21 cellular contexts compared by ENCODE assay signal in the genomic region with DNA sequence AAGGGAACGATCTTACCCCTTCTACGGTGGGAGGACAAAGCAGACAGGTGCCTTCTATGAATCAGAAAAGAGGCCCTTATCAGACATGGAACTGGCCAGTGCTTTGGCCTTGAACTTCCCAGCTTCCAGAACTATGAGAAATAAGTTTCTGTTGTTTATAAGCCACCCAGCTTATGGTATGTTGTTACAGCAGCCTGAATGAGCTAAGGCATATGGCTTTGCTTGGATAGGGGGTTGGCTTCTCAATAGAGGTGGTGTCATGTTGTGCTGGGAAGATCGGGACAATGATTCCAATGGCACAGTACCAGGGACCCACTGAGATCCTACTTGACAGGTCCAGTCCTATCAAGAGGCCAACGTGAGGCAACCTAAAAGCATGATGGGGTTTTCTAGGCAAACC.
DNase-seq lines count a peak whose midpoint lies in the region; ATAC-seq and TF ChIP-seq lines count a peak whose summit lies in the region.
"Had no signal": no experiment of that assay in that cellular context is flagged by ENCODE, and none has a peak within 500 bp of the region (broad histone marks: within the 10 kb centered on the region; RNA-seq: fewer than 3 reads in every experiment).

No MANE protein-coding gene starts in this region.

- 91% methylated on average over 4 of the region's 4 CpGs for WGBS in HUES64
- 83 to 89% methylated on average over 4 of the region's 4 CpGs for WGBS in endodermal cell (ENCODE audit: insufficient coverage in 1 of 2, insufficient read length in 1 of 2), 2 experiments

- H3K9ac ChIP-seq in HUES64 (ENCODE audit: low read depth, low read length), result no peak overlapping the region
- H3K9ac ChIP-seq in endodermal cell (ENCODE audit: extremely low read depth, low read length, poor library complexity, severe bottlenecking), result peak overlapping the region; percentile 13

- peaks cover 56% of the 10 kb centered on the region for H3K4me1 Mint-ChIP-seq in endodermal cell
- peaks cover 19% of the 10 kb centered on the region for H3K4me1 Mint-ChIP-seq in progenitor cell of endocrine pancreas (ENCODE audit: low read depth)
- H3K4me1 Mint-ChIP-seq: T-cell had no signal

- H3K4me1 ChIP-seq in BE2C, result peaks cover 36% of the 10 kb centered on the region
- H3K4me1 ChIP-seq in HUES64 (ENCODE audit: insufficient read depth, low read length), result peaks cover 20% of the 10 kb centered on the region
- H3K4me1 ChIP-seq in endodermal cell (ENCODE audit: control insufficient read depth, insufficient read depth, low read length), result peaks cover 30% of the 10 kb centered on the region
- H3K4me1 ChIP-seq: colonic mucosa had no signal

- H3K36me3 Mint-ChIP-seq in endodermal cell (ENCODE audit: low read depth) (no peaks in the 10 kb centered on the region), progenitor cell of endocrine pancreas (ENCODE audit: insufficient read depth) (peaks cover 1% of the 10 kb centered on the region)

- no peak for DNase-seq in BE2C
- no peak for DNase-seq in endodermal cell
- DNase-seq in progenitor cell of endocrine pancreas (ENCODE audit: low spot score, unreplicated experiment), result no peak
- no peak for DNase-seq in NCI-H146 treated with DMSO at 0.1 percent for 48 hours (lab: John Stamatoyannopoulos, UW; ENCODE audit: unreplicated experiment)
- DNase-seq in activated naive CD4-positive, alpha-beta T cell treated with anti-CD3 and anti-CD28 coated beads, Interleukin-2, amount 50 U/mL, for 16 hours, result no peak
- DNase-seq: activated gamma-delta T cell treated with Interleukin-2 at 50 U/mL for 16 hours; activated T-cell treated with anti-CD3 and anti-CD28 coated beads, Interleukin-2, amount 50 U/mL, for 1 hour; effector memory CD4-positive, alpha-beta T cell; immature natural killer cell; left lung; NCI-H1417; NCI-H446 treated with DMSO at 0.1 percent for 48 hours; OCI-M1; sigmoid colon; T-cell had no signal

- H3K9me3 ChIP-seq in BE2C, result no peaks in the 10 kb centered on the region
- no peaks in the 10 kb centered on the region for H3K9me3 ChIP-seq in HUES64 (ENCODE audit: insufficient read depth, low read depth, low read length)
- H3K9me3 ChIP-seq in endodermal cell (ENCODE audit: control insufficient read depth, low read length), result peaks cover 13% of the 10 kb centered on the region
- H3K9me3 ChIP-seq: colonic mucosa, left lung, sigmoid colon had no signal

- H3K27ac ChIP-seq in HUES64 (ENCODE audit: low read depth, low read length) (peak overlapping the region; percentile 7; the same call in 1 of the 2 replicates), endodermal cell (ENCODE audit: low read depth, low read length) (peak overlapping the region; percentile 34)
- H3K27ac ChIP-seq: colonic mucosa, left lung, sigmoid colon had no signal

- H3K27me3 Mint-ChIP-seq in endodermal cell (ENCODE audit: insufficient read depth), result no peaks in the 10 kb centered on the region
- peaks cover 24% of the 10 kb centered on the region for H3K27me3 Mint-ChIP-seq in progenitor cell of endocrine pancreas
- H3K27me3 Mint-ChIP-seq: T-cell had no signal

- no peaks in the 10 kb centered on the region for H3K36me3 ChIP-seq in BE2C
- no peaks in the 10 kb centered on the region for H3K36me3 ChIP-seq in HUES64 (ENCODE audit: insufficient read depth, low read length)
- H3K36me3 ChIP-seq in endodermal cell (ENCODE audit: control insufficient read depth, insufficient read depth, low read length), result no peaks in the 10 kb centered on the region
- H3K36me3 ChIP-seq: colonic mucosa, left lung, sigmoid colon had no signal

- TF ChIP-seq CTCF in BE2C (IDR thresholded peaks at IDR 0.05; ENCODE audit: low read depth, low read length) (no peak), endodermal cell (conservative IDR thresholded peaks at IDR 0.05) (no peak), progenitor cell of endocrine pancreas (IDR thresholded peaks at IDR 0.05; ENCODE audit: unreplicated experiment) (no peak)

- H3K27ac Mint-ChIP-seq in endodermal cell (peak overlapping the region; percentile 92), progenitor cell of endocrine pancreas (peak overlapping the region; percentile 34)
- H3K27ac Mint-ChIP-seq: immature natural killer cell, T-cell had no signal

- H3K27me3 ChIP-seq in BE2C (no peaks in the 10 kb centered on the region), HUES64 (ENCODE audit: insufficient read depth, low read length) (no peaks in the 10 kb centered on the region), endodermal cell (ENCODE audit: control insufficient read depth, insufficient read depth, low read length, poor library complexity, severe bottlenecking) (no peaks in the 10 kb centered on the region)
- H3K27me3 ChIP-seq: colonic mucosa, left lung, sigmoid colon had no signal

- H3K4me3 Mint-ChIP-seq in endodermal cell, result no peak overlapping the region
- H3K4me3 Mint-ChIP-seq in progenitor cell of endocrine pancreas (ENCODE audit: low read depth), result no peak overlapping the region
- H3K4me3 Mint-ChIP-seq: immature natural killer cell, T-cell had no signal

- H3K4me3 ChIP-seq in BE2C (ENCODE audit: low read depth, low read length) (peak overlapping the region; percentile 40; the same call in 1 of the 2 replicates), HUES64 (ENCODE audit: low read length) (no peak overlapping the region), endodermal cell (ENCODE audit: low read length) (no peak overlapping the region)
- H3K4me3 ChIP-seq: colonic mucosa, GM12878, left lung, sigmoid colon had no signal

- ATAC-seq in HG03439 (IDR thresholded peaks at IDR 0.05; ENCODE audit: unreplicated experiment), result no peak
- ATAC-seq in HG02623 (IDR thresholded peaks at IDR 0.05; ENCODE audit: unreplicated experiment), result no peak
- ATAC-seq: activated CD4-positive, CD25-positive, alpha-beta regulatory T cell treated with anti-CD3 and anti-CD28 coated beads, Interleukin-2, amount 50 U/mL, for 24 hours; GM12878; T-cell had no signal

- H3K9me3 Mint-ChIP-seq in endodermal cell (no peaks in the 10 kb centered on the region), progenitor cell of endocrine pancreas (ENCODE audit: low read depth) (no peaks in the 10 kb centered on the region)
